10 cellular contexts compared by ENCODE assay signal in the genomic region with DNA sequence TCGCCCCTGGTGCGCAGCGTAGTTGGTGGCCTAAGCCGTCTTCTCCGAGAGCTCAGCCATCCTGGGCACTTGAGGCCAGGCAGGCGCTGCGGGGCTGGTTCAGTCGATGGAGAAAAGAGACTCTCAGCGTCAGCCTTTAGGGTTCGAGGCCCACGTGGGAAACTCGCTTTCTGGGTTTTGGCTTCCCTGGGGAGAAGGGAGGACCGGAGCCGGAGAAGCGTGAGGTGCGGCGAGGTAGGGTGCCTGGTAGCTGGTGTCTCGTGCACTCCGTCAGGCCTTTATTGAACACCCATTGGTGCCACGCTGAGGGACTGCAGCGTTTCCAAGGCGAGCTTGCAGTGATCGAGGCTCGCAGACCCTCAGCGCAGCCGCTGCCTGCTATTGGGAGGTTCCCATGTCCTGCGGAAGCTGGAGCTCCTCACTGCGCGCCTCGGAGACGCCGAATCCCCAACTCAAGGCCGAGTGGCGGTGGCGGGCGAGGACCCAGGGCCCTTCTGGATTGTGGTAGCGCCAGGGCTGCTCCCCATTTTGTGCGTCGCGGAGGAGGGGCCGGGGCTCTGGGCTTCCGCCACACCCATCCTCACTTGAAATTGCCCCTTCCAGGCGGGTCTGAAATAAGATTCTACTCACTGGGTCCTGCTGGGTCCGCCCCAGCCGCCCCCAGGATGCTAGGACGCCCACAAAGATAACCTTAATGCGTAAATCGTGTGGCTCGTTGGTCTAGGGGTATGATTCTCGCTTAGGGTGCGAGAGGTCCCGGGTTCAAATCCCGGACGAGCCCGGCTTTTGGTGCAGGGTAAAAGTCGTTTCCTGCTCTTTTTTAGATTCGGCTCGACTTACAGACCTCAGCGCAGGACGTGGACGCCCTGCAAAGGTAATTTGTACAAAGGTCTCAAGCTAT. TPM values are rescaled to one million over a fixed set of nuclear protein-coding genes. Genes with fewer than 3 reads are reported as not detected.
DNase-seq lines count a peak whose midpoint lies in the region; ATAC-seq, FAIRE-seq and TF ChIP-seq lines count a peak whose summit lies in the region.
"Had no signal": no experiment of that assay in that cellular context is flagged by ENCODE, and none has a peak within 500 bp of the region (broad histone marks: within the 10 kb centered on the region; RNA-seq: fewer than 3 reads in every experiment).

No MANE protein-coding gene starts in this region.

- H3K4me3 ChIP-seq in cardiac muscle cell (peak overlapping the region; percentile 61), adipocyte (ENCODE audit: low read length) (peak overlapping the region; percentile 88), keratinocyte (ENCODE audit: control insufficient read depth in 2 of 3, extremely low read depth in 1 of 3, insufficient read depth in 2 of 3, low read depth in 1 of 3, low read length in 3 of 3) (peak overlapping the region; percentile 51 to 85 (median 84)), suprapubic skin (peak overlapping the region; percentile 19), esophagus muscularis mucosa (peak overlapping the region in 2 of 4 donors; percentile 1 to 7)

- H3K9me1 ChIP-seq in keratinocyte (ENCODE audit: control insufficient read depth, extremely low read depth, insufficient read depth, low read length): no peaks in the 10 kb centered on the region

- H3K27me3 ChIP-seq in cardiac muscle cell (peaks cover 95% of the 10 kb centered on the region), adipocyte (replicated peaks; ENCODE audit: control insufficient read depth, insufficient read depth, low read length) (peaks cover 4% of the 10 kb centered on the region), keratinocyte (ENCODE audit: control insufficient read depth, extremely low read depth, insufficient read depth, low read length) (no peaks in the 10 kb centered on the region), suprapubic skin (peaks cover 99% of the 10 kb centered on the region), esophagus muscularis mucosa (peaks cover 5 to 100% (median 81%) of the 10 kb centered on the region in 4 donors)

- H3K4me1 ChIP-seq in cardiac muscle cell (ENCODE audit: low read depth) (peaks cover 3% of the 10 kb centered on the region), adipocyte (ENCODE audit: control insufficient read depth, insufficient read depth, low read length) (peaks cover 28% of the 10 kb centered on the region), keratinocyte (ENCODE audit: control insufficient read depth, extremely low read depth, insufficient read depth, low read length) (peaks cover 17% of the 10 kb centered on the region), suprapubic skin (peaks cover 22% of the 10 kb centered on the region), esophagus muscularis mucosa (peaks cover 9 to 34% (median 21%) of the 10 kb centered on the region in 4 donors)

- TF ChIP-seq POLR2A in suprapubic skin (IDR thresholded peaks at IDR 0.05) (no peak), esophagus muscularis mucosa (IDR thresholded peaks at IDR 0.05; ENCODE audit: low read depth) (no peak)

- H3K9ac ChIP-seq in adipocyte (ENCODE audit: low read length) (peak overlapping the region; percentile 76), keratinocyte (ENCODE audit: control insufficient read depth, extremely low read depth, insufficient read depth, low read length) (peak overlapping the region; percentile 68)

- intact Hi-C loops in Right ventricle myocardium superior (cut with DNase I): no loop called here
- intact Hi-C loops in esophagus muscularis mucosa (cut with DNase I): no loop called here

- no peaks in the 10 kb centered on the region for H3K79me2 ChIP-seq in keratinocyte (ENCODE audit: control insufficient read depth, insufficient read depth, low read length)

- H3K27ac ChIP-seq in cardiac muscle cell (no peak overlapping the region), keratinocyte (ENCODE audit: control insufficient read depth, insufficient read depth, low read length) (peak overlapping the region; percentile 70), suprapubic skin (no peak overlapping the region), esophagus muscularis mucosa (replicated peaks in 1 of 4) (no peak overlapping the region)

- 2% methylated on average over 37 of the region's 61 CpGs for WGBS in suprapubic skin
- 2% methylated on average over 31 of the region's 61 CpGs for WGBS in esophagus muscularis mucosa

- DNase-seq in cardiac muscle cell (ENCODE audit: low read depth in 1 of 2, low spot score in 1 of 2) (peak; percentile 54 to 61), Right ventricle myocardium superior (no peak), NCI-H82 (lab: John Stamatoyannopoulos, UW) (peak; percentile 87), adipocyte (ENCODE audit: low read depth) (peak; percentile 72), keratinocyte (ENCODE audit: low read depth, low spot score) (no peak), suprapubic skin (ENCODE audit: low spot score in 2 of 2) (no peak), esophagus muscularis mucosa (ENCODE audit: extremely low spot score) (no peak)

- peak overlapping the region; percentile 90 for H3K4me2 ChIP-seq in keratinocyte (ENCODE audit: control insufficient read depth, extremely low read depth, insufficient read depth, low read depth, low read length)

- TF ChIP-seq CTCF in cardiac muscle cell (IDR thresholded peaks at IDR 0.05; ENCODE audit: low read depth, low read length): no peak
- no peak for TF ChIP-seq CTCF in keratinocyte (optimal IDR thresholded peaks at IDR 0.05 in 1 of 3, IDR thresholded peaks at IDR 0.05 in 1 of 3, conservative IDR thresholded peaks at IDR 0.05 in 1 of 3; ENCODE audit: extremely low read depth in 1 of 3, insufficient read depth in 2 of 3, low read length in 3 of 3)
- TF ChIP-seq CTCF in suprapubic skin (IDR thresholded peaks at IDR 0.05): no peak
- TF ChIP-seq CTCF in esophagus muscularis mucosa (IDR thresholded peaks at IDR 0.05): no peak

- peak; percentile 20 for FAIRE-seq in keratinocyte (lab: Jason Lieb, UNC)
- FAIRE-seq: endometrium, GM18507 had no signal

- ATAC-seq in Right ventricle myocardium superior (ENCODE audit: poor library complexity): no peak
- no peak for ATAC-seq in HG02571 (IDR thresholded peaks at IDR 0.05; ENCODE audit: unreplicated experiment)

- H3K36me3 ChIP-seq in cardiac muscle cell: no peaks in the 10 kb centered on the region
- no peaks in the 10 kb centered on the region for H3K36me3 ChIP-seq in adipocyte (ENCODE audit: control insufficient read depth, insufficient read depth, low read length, severe bottlenecking)
- no peaks in the 10 kb centered on the region for H3K36me3 ChIP-seq in keratinocyte (ENCODE audit: control insufficient read depth in 2 of 2, extremely low read depth in 1 of 2, insufficient read depth in 2 of 2, low read length in 2 of 2)
- no peaks in the 10 kb centered on the region for H3K36me3 ChIP-seq in suprapubic skin
- no peaks in the 10 kb centered on the region for H3K36me3 ChIP-seq in esophagus muscularis mucosa

- TF ChIP-seq EP300 in suprapubic skin (IDR thresholded peaks at IDR 0.05): no peak
- no peak for TF ChIP-seq EP300 in esophagus muscularis mucosa (IDR thresholded peaks at IDR 0.05)

- no peaks in the 10 kb centered on the region for H4K20me1 ChIP-seq in keratinocyte (ENCODE audit: control insufficient read depth, extremely low read depth, insufficient read depth, low read length)

- H3K9me3 ChIP-seq in cardiac muscle cell (ENCODE audit: low read depth) (no peaks in the 10 kb centered on the region), adipocyte (ENCODE audit: control insufficient read depth, low read length) (no peaks in the 10 kb centered on the region), keratinocyte (ENCODE audit: control insufficient read depth, low read depth, low read length) (no peaks in the 10 kb centered on the region), suprapubic skin (no peaks in the 10 kb centered on the region), esophagus muscularis mucosa (no peaks in the 10 kb centered on the region)

- dilution Hi-C loops in keratinocyte (cut with MboI; ENCODE audit: extremely low pct_ligation_motif_present, low sequenced_read_pairs): no loop called here

- peak overlapping the region; percentile 99 for H2AFZ ChIP-seq in keratinocyte (ENCODE audit: control insufficient read depth, low read length)

RNA-seq across cellular contexts. Expression of gene OR1F1, which starts 1.2 kb away (rescaled TPM):
- total RNA-seq in cardiac muscle cell: not detected in 2 replicates
- not detected in 2 replicates for polyA plus RNA-seq in cardiac muscle cell
- not detected for total RNA-seq in Right ventricle myocardium superior
- 0.51 to 0.89 TPM (median 0.58 TPM) in 3 replicates for polyA plus RNA-seq in keratinocyte
- not detected for polyA plus RNA-seq in keratinocyte (2011; ENCODE audit: low read depth)
- polyA plus RNA-seq in keratinocyte (2011; cell fraction: cytosol; rRNA removed): 0.55 and 0.56 TPM in 2 replicates
- 1.1 and 1.2 TPM in 2 replicates for polyA plus RNA-seq in keratinocyte (2011; cell fraction: nucleus; rRNA removed)
- 0.29 TPM in 1 of 2 replicates, not detected in the other for polyA plus RNA-seq in keratinocyte (2012; ENCODE audit: low replicate concordance)
- 1.0 to 3.6 TPM (median 2.7 TPM) in 3 replicates for polyA minus RNA-seq in keratinocyte
- not detected for polyA minus RNA-seq in keratinocyte (2011; cell fraction: cytosol; rRNA and poly(A)+ RNA removed)
- polyA minus RNA-seq in keratinocyte (2011; cell fraction: nucleus; rRNA and poly(A)+ RNA removed): 0.93 TPM in 1 of 2 replicates, not detected in the other
- not detected for total RNA-seq in suprapubic skin
- not detected for total RNA-seq in esophagus muscularis mucosa

RNA-seq across cellular contexts. Expression of gene ZNF200, which starts 45.8 kb away (rescaled TPM):
- total RNA-seq in cardiac muscle cell (12.9 and 13.8 TPM in 2 replicates), Right ventricle myocardium superior (4.1 TPM), suprapubic skin (1 to 10 TPM; 2.6 to 7.7 (median 4.8) TPM), esophagus muscularis mucosa (1 to 10 TPM; 5.8 to 8.2 (median 7.1) TPM)
- polyA plus RNA-seq in cardiac muscle cell (11.0 and 11.1 TPM in 2 replicates), keratinocyte (3.1 to 4.7 TPM (median 4.3 TPM) in 3 replicates)
- 2.2 TPM for polyA plus RNA-seq in keratinocyte (2011; ENCODE audit: low read depth)
- 1.9 and 3.6 TPM in 2 replicates for polyA plus RNA-seq in keratinocyte (2011; cell fraction: cytosol; rRNA removed)
- polyA plus RNA-seq in keratinocyte (2011; cell fraction: nucleus; rRNA removed): 7.4 and 9.2 TPM in 2 replicates
- 4.1 and 4.9 TPM in 2 replicates for polyA plus RNA-seq in keratinocyte (2012; ENCODE audit: low replicate concordance)
- 2.0 to 6.3 TPM (median 2.7 TPM) in 3 replicates for polyA minus RNA-seq in keratinocyte
- polyA minus RNA-seq in keratinocyte (2011; cell fraction: cytosol; rRNA and poly(A)+ RNA removed): 2.5 TPM
- 4.0 and 6.5 TPM in 2 replicates for polyA minus RNA-seq in keratinocyte (2011; cell fraction: nucleus; rRNA and poly(A)+ RNA removed)

RNA-seq across cellular contexts. Expression of gene ZNF213, which starts 54.3 kb away (rescaled TPM):
- 7.5 and 8.4 TPM in 2 replicates for total RNA-seq in cardiac muscle cell
- polyA plus RNA-seq in cardiac muscle cell: 10.1 and 13.6 TPM in 2 replicates
- total RNA-seq in Right ventricle myocardium superior: 6.1 TPM
- 0.51 to 1.1 TPM (median 0.62 TPM) in 3 replicates for polyA plus RNA-seq in keratinocyte
- 1.5 TPM for polyA plus RNA-seq in keratinocyte (2011; ENCODE audit: low read depth)
- 0.77 and 2.4 TPM in 2 replicates for polyA plus RNA-seq in keratinocyte (2011; cell fraction: cytosol; rRNA removed)
- 1.4 and 2.0 TPM in 2 replicates for polyA plus RNA-seq in keratinocyte (2011; cell fraction: nucleus; rRNA removed)
- polyA plus RNA-seq in keratinocyte (2012; ENCODE audit: low replicate concordance): 6.4 and 6.6 TPM in 2 replicates
- polyA minus RNA-seq in keratinocyte: 1.2 to 4.8 TPM (median 1.5 TPM) in 3 replicates
- 7.5 TPM for polyA minus RNA-seq in keratinocyte (2011; cell fraction: cytosol; rRNA and poly(A)+ RNA removed)
- 2.0 and 2.6 TPM in 2 replicates for polyA minus RNA-seq in keratinocyte (2011; cell fraction: nucleus; rRNA and poly(A)+ RNA removed)
- total RNA-seq in suprapubic skin: 10 to 100 TPM; 14.0 to 18.0 (median 16.4) TPM
- 10 to 100 TPM in 3 of 4 donors, 1 to 10 TPM in 1; 8.4 to 18.3 (median 13.5) TPM for total RNA-seq in esophagus muscularis mucosa

Comparison
In these comparisons a context has a peak if more than half of its experiments do, and no peak if none do; other contexts are left out.
1. DNase-seq: peak in cardiac muscle cell (2 of 2), NCI-H82 (single experiment) and adipocyte (single experiment); none in Right ventricle myocardium superior (single experiment), keratinocyte (single experiment), suprapubic skin (0 of 2) and esophagus muscularis mucosa (single experiment).